In the genomic region with DNA sequence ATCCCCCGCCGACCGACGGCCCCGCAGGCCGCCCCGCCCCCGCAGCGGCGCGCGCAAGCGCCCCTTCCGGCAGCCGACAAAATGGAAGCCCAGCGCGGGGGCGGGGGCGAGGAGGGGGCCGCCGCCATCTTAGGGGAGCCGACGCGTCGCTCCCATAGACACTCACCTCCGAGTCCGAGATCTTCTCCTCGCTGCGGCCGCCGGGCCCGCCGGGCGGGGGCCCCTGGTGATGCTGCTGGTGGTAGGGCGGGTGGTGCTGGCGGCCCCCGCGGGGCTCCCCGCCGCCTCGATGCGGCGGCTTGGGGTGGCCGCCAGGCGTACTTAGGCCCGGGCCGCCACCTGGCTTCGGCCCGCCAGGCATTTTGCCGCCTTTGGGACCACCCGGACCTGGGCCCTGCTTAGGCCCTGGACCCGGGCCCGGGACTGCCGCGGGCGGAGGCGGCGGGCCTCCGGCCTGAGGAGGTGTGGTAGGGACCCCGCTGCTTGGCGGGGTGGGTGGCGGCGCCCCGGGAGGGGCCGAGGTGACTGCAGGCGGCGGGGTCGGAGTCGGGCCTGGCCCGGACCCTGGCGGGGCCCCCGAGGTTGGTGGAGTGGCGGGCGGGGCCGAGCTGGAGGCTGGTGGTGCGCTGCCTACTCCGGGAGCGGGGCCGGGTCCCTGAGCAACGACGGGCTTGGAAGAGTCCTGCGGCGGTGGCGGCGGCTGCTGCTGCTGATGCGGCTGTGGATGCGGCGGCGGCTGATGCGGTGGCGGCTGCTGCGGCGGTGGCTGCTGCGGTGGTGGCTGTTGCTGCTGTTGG, we compare ENCODE assay signal across 1 cellular context.
A peak's percentile ranks its signal among the peaks of the same experiment; 100 is the strongest.
TF ChIP-seq lines count a peak whose summit lies in the region.

No MANE protein-coding gene starts in this region.

TF ChIP-seq in WTC11, 78 proteins besides CTCF, POLR2A, EP300 and RAD21 (continued from another document):
- TF ChIP-seq, protein P1, sequence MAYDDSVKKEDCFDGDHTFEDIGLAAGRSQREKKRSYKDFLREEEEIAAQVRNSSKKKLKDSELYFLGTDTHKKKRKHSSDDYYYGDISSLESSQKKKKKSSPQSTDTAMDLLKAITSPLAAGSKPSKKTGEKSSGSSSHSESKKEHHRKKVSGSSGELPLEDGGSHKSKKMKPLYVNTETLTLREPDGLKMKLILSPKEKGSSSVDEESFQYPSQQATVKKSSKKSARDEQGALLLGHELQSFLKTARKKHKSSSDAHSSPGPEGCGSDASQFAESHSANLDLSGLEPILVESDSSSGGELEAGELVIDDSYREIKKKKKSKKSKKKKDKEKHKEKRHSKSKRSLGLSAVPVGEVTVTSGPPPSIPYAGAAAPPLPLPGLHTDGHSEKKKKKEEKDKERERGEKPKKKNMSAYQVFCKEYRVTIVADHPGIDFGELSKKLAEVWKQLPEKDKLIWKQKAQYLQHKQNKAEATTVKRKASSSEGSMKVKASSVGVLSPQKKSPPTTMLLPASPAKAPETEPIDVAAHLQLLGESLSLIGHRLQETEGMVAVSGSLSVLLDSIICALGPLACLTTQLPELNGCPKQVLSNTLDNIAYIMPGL (CRISPR knock-in tag; IDR thresholded peaks at IDR 0.05), result 0 out of 2 replicates have a peak, but pooled peaks have one; percentile 64
